Comparison of ENCODE assay signal across 16 cellular contexts in genomic region chr1:156177918-156178654, GRCh38. TPM values are rescaled to one million over a fixed set of nuclear protein-coding genes. Genes with fewer than 3 reads are reported as not detected.
DNase-seq lines count a peak whose midpoint lies in the region; ATAC-seq, FAIRE-seq and TF ChIP-seq lines count a peak whose summit lies in the region.
"Had no signal": no experiment of that assay in that cellular context is flagged by ENCODE, and none has a peak within 500 bp of the region (broad histone marks: within the 10 kb centered on the region; RNA-seq: fewer than 3 reads in every experiment).

No MANE protein-coding gene starts in this region.

- in situ Hi-C loops in KBM-7 (cut with MboI; ENCODE audit: low pct_unique_long_range_greater_than_20kb, low sequenced_read_pairs), result no loop called here

- no peaks in the 10 kb centered on the region for H3K9me3 Mint-ChIP-seq in activated naive CD8-positive, alpha-beta T cell treated with anti-CD3 and anti-CD28 coated beads for 36 hours
- H3K9me3 Mint-ChIP-seq in neural progenitor cell, result no peaks in the 10 kb centered on the region
- H3K9me3 Mint-ChIP-seq: neural crest cell had no signal

- DNase-seq in GM12891 (ENCODE audit: insufficient read length, low spot score), result no peak
- DNase-seq in KBM-7, result peak; percentile 35
- no peak for DNase-seq in activated naive CD8-positive, alpha-beta T cell treated with anti-CD3 and anti-CD28 coated beads for 36 hours
- DNase-seq in neural progenitor cell (ENCODE audit: low spot score), result no peak
- DNase-seq in glomerular visceral epithelial cell (ENCODE audit: extremely low spot score), result no peak
- no peak for DNase-seq in ecto neural progenitor cell (ENCODE audit: low spot score)
- DNase-seq: effector CD8-positive, alpha-beta T cell; kidney glomerular epithelial cell; NCI-H1092 had no signal

- H3K9me3 ChIP-seq in neural progenitor cell (ENCODE audit: low read depth), result no peaks in the 10 kb centered on the region
- H3K9me3 ChIP-seq: ascending aorta, gastroesophageal sphincter had no signal

- H4K20me1 ChIP-seq in neural progenitor cell (ENCODE audit: low read depth), result no peaks in the 10 kb centered on the region

- H2AFZ ChIP-seq in neural progenitor cell (replicated peaks), result no peak overlapping the region

- peaks cover 25% of the 10 kb centered on the region for H3K27me3 ChIP-seq in neural progenitor cell
- H3K27me3 ChIP-seq: ascending aorta had no signal

- H3F3A ChIP-seq in neural progenitor cell (ENCODE audit: low read depth), result peaks cover 23% of the 10 kb centered on the region

- no peak overlapping the region for H3K4me3 ChIP-seq in neural progenitor cell
- H3K4me3 ChIP-seq: ascending aorta, gastroesophageal sphincter had no signal

- peaks cover 16% of the 10 kb centered on the region for H3K4me1 Mint-ChIP-seq in activated naive CD8-positive, alpha-beta T cell treated with anti-CD3 and anti-CD28 coated beads for 36 hours
- H3K4me1 Mint-ChIP-seq in neural progenitor cell, result peaks cover 34% of the 10 kb centered on the region

- H3K4me2 ChIP-seq in neural progenitor cell, result no peak overlapping the region

- no peak for ATAC-seq in GM18520 (IDR thresholded peaks at IDR 0.05; ENCODE audit: unreplicated experiment)
- ATAC-seq: gastroesophageal sphincter, Panc1 had no signal

- no peak for FAIRE-seq in GM12891 (lab: Jason Lieb, UNC)
- FAIRE-seq: G401.6 had no signal

- H3K27ac Mint-ChIP-seq in activated naive CD8-positive, alpha-beta T cell treated with anti-CD3 and anti-CD28 coated beads for 36 hours, result peak overlapping the region; percentile 55
- peak overlapping the region; percentile 5 for H3K27ac Mint-ChIP-seq in neural progenitor cell

- H3K4me3 Mint-ChIP-seq in activated naive CD8-positive, alpha-beta T cell treated with anti-CD3 and anti-CD28 coated beads for 36 hours, result peak overlapping the region; percentile 3
- H3K4me3 Mint-ChIP-seq in neural progenitor cell, result peak overlapping the region; percentile 24
- H3K4me3 Mint-ChIP-seq: neural crest cell had no signal

- H3K9ac ChIP-seq in neural progenitor cell, result no peak overlapping the region

- no peak for TF ChIP-seq CTCF in neural progenitor cell (IDR thresholded peaks at IDR 0.05)

- H3K27me3 Mint-ChIP-seq in activated naive CD8-positive, alpha-beta T cell treated with anti-CD3 and anti-CD28 coated beads for 36 hours, result no peaks in the 10 kb centered on the region
- peaks cover 12% of the 10 kb centered on the region for H3K27me3 Mint-ChIP-seq in neural progenitor cell (ENCODE audit: insufficient read depth, low read depth)

- no peak overlapping the region for H3K27ac ChIP-seq in neural progenitor cell
- H3K27ac ChIP-seq: ascending aorta, gastroesophageal sphincter had no signal

- no peaks in the 10 kb centered on the region for H3K36me3 ChIP-seq in neural progenitor cell
- H3K36me3 ChIP-seq: ascending aorta had no signal

- H3K4me1 ChIP-seq in neural progenitor cell, result peaks cover 21% of the 10 kb centered on the region
- H3K4me1 ChIP-seq: ascending aorta, gastroesophageal sphincter had no signal

- no peak for TF ChIP-seq POLR2A in GM12891 (IDR thresholded peaks at IDR 0.05; ENCODE audit: low read depth, low read length)

- H3K79me2 ChIP-seq in neural progenitor cell (ENCODE audit: low read depth), result no peaks in the 10 kb centered on the region

- peaks cover 8% of the 10 kb centered on the region for H3K36me3 Mint-ChIP-seq in activated naive CD8-positive, alpha-beta T cell treated with anti-CD3 and anti-CD28 coated beads for 36 hours
- no peaks in the 10 kb centered on the region for H3K36me3 Mint-ChIP-seq in neural progenitor cell

TF ChIP-seq in GM12891, 5 proteins besides CTCF, POLR2A, EP300 and RAD21:
- TF ChIP-seq POLR2AphosphoS5 (IDR thresholded peaks at IDR 0.05; ENCODE audit: low read depth, low read length) (no peak), SPI1 (IDR thresholded peaks at IDR 0.05; ENCODE audit: low read depth, low read length) (peak; percentile 83), TAF1 (IDR thresholded peaks at IDR 0.05; ENCODE audit: low read depth, low read length) (no peak), POU2F2 (IDR thresholded peaks at IDR 0.05; ENCODE audit: low read depth, low read length) (no peak), PAX5 (IDR thresholded peaks at IDR 0.05; ENCODE audit: insufficient read depth, low read length, severe bottlenecking) (no peak)

RNA-seq across cellular contexts. Expression of gene SLC25A44, which starts 15.8 kb away (rescaled TPM):
- polyA plus RNA-seq in GM12891 (2012; ENCODE audit: low read depth, missing spikeins), result 14.1 TPM
- total RNA-seq in activated naive CD8-positive, alpha-beta T cell treated with anti-CD3 and anti-CD28 coated beads for 36 hours, result 10 to 100 TPM; 55.0 to 60.7 TPM
- 4.6 and 9.4 TPM in 2 replicates for total RNA-seq in neural progenitor cell (ENCODE audit: low replicate concordance)

RNA-seq across cellular contexts. Expression of gene SEMA4A, which starts 24.7 kb away (rescaled TPM):
- polyA plus RNA-seq in GM12891 (2012; ENCODE audit: low read depth, missing spikeins), result 26.3 TPM
- total RNA-seq in activated naive CD8-positive, alpha-beta T cell treated with anti-CD3 and anti-CD28 coated beads for 36 hours, result 10 to 100 TPM; 13.2 to 16.1 TPM
- 0.69 and 1.8 TPM in 2 replicates for total RNA-seq in neural progenitor cell (ENCODE audit: low replicate concordance)
- total RNA-seq: HT1080 had no signal

RNA-seq across cellular contexts. Expression of gene PMF1, which starts 34.7 kb away (rescaled TPM):
- polyA plus RNA-seq in GM12891 (2012; ENCODE audit: low read depth, missing spikeins), result 49.7 TPM
- 10 to 100 TPM; 83.4 to 87.3 TPM for total RNA-seq in activated naive CD8-positive, alpha-beta T cell treated with anti-CD3 and anti-CD28 coated beads for 36 hours
- total RNA-seq in neural progenitor cell (ENCODE audit: low replicate concordance), result 99.3 and 103 TPM in 2 replicates
